18 cellular contexts compared by ENCODE assay signal in the genomic region with DNA sequence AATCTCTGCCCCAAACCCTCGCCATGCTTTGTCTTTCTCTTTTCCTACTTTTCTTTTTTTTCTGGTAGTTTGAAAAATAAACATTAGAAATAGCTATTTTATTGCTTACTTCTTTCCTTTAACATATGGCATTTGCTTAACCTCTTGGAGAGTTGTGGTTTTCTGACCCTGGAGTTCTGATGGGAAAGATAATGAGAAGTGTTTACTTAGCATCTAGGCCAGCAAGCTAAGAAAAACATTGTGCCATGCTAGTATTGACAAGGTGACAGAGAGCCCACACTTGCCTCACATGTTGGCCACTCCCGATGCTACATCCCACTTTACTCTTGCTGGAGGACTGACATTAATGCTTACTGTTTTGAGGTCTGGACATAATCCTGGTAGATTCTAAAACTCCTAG.
DNase-seq lines count a peak whose midpoint lies in the region; ATAC-seq and TF ChIP-seq lines count a peak whose summit lies in the region.
"Had no signal": no experiment of that assay in that cellular context is flagged by ENCODE, and none has a peak within 500 bp of the region (broad histone marks: within the 10 kb centered on the region; RNA-seq: fewer than 3 reads in every experiment).

No MANE protein-coding gene starts in this region.

- ATAC-seq in left colon, result peak; percentile 29
- no peak for ATAC-seq in GM21367 (IDR thresholded peaks at IDR 0.05; ENCODE audit: unreplicated experiment)
- ATAC-seq: activated CD4-positive, CD25-positive, alpha-beta regulatory T cell treated with anti-CD3 and anti-CD28 coated beads, Interleukin-2, amount 50 U/mL, for 24 hours; HepG2 had no signal

- no peak for TF ChIP-seq CTCF in C4-2B (conservative IDR thresholded peaks at IDR 0.05)

- peak; percentile 81 for DNase-seq in H4 (ENCODE audit: low spot score)
- peak; percentile 91 for DNase-seq in NCI-H510A treated with DMSO at 0.1 percent for 48 hours (lab: John Stamatoyannopoulos, UW)
- DNase-seq in left colon, result no peak
- no peak for DNase-seq in effector CD4-positive, alpha-beta T cell
- DNase-seq in activated CD8-positive, alpha-beta memory T cell treated with anti-CD3 and anti-CD28 coated beads, Interleukin-2, amount 50 U/mL, for 4 hours, result no peak
- no peak for DNase-seq in dedifferentiated amniotic fluid mesenchymal stem cell (ENCODE audit: extremely low spot score)
- DNase-seq: amygdala; CD4-positive, alpha-beta T cell; foreskin fibroblast; kidney glomerular epithelial cell; MM.1S; OCI-M1; right lobe of liver; SJCRH30 had no signal

- peak overlapping the region; percentile 53; the same call in 1 of the 2 replicates for H3K27ac ChIP-seq in C4-2B
- H3K27ac ChIP-seq: right lobe of liver, SJCRH30 had no signal

- intact Hi-C loops in left colon (cut with DNase I, micrococcal nuclease), result no loop called here

Comparison
In these comparisons a context has a peak if more than half of its experiments do, and no peak if none do; other contexts are left out.
1. DNase-seq: peak in H4 (single experiment) and NCI-H510A treated with DMSO at 0.1 percent for 48 hours (single experiment); none in left colon (0 of 2), effector CD4-positive, alpha-beta T cell (single experiment), activated CD8-positive, alpha-beta memory T cell treated with anti-CD3 and anti-CD28 coated beads, Interleukin-2, amount 50 U/mL, for 4 hours (single experiment) and dedifferentiated amniotic fluid mesenchymal stem cell (single experiment).